Comparison of ENCODE assay signal across 8 cellular contexts in the genomic region with DNA sequence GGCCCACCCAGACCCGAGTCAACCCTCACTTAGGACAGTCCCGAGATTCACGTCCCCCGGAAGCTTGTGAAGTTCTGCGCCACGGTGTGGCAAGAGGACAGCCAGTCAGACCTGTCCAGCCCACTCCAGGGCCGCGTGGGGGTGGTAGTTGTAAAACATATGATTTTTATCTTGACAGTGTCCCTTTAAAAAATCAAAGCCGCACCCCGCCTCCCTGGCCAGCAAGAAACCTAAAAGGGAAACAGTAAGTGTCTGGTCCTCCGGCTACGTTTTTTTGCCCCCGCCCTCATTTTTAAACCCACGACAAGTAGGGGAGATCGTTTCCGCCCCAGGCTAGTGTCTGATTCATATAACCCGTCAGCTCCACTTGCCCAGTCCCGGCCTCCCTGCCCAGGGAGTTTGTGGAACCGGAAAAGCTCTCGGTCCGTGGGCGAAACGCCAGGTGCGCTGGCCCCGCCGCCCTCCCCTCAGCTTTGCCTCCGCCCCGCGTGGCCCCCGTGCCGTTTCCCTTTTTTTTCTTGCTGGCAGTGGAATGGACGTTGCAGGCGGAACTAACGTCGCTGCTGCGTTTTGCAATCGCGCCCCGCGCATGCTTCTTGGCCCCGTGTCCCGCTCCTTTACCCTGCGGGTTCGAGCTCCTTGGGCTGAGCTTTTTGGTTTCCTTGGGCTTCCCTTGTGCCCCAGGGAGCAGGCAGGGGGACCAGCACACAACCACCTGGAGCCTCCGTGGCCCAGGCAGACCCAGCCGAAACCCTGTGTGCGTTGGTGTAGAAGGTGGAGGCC. TPM values are rescaled to one million over a fixed set of nuclear protein-coding genes. Genes with fewer than 3 reads are reported as not detected.
A peak's percentile ranks its signal among the peaks of the same experiment; 100 is the strongest.
DNase-seq lines count a peak whose midpoint lies in the region; ATAC-seq, FAIRE-seq and TF ChIP-seq lines count a peak whose summit lies in the region.

No MANE protein-coding gene starts in this region.

- intact Hi-C loops in adrenal gland (cut with DNase I) = loop anchor here in 1 of 2 donors (5.0 kb wide), 1 partner anchor 53 kb away; no protein-coding TSS in a partner anchor
- intact Hi-C loops in kidney (cut with DNase I) = no loop called here

- H3K27me3 ChIP-seq in adrenal gland = no peaks in the 10 kb centered on the region
- H3K27me3 ChIP-seq in stomach smooth muscle (ENCODE audit: control insufficient read depth in 1 of 2, insufficient read depth in 2 of 2, low read length in 2 of 2) = no peaks in the 10 kb centered on the region

- H3K27ac ChIP-seq in adrenal gland = peak overlapping the region in 3 of 5 donors; percentile 46 to 84 (median 77)
- H3K27ac ChIP-seq in kidney (ENCODE audit: low read depth in 2 of 2, low read length in 2 of 2) = peak overlapping the region; percentile 64 to 88
- H3K27ac ChIP-seq in stomach smooth muscle (ENCODE audit: low read length) = peak overlapping the region; percentile 37

- H3K4me3 ChIP-seq in LNCaP clone FGC (ENCODE audit: low read depth, low read length) (peak overlapping the region; percentile 75), adrenal gland (peak overlapping the region in 1 of 4 donors; percentile 33), kidney (ENCODE audit: low read length in 2 of 2) (peak overlapping the region; percentile 12 to 52), stomach smooth muscle (ENCODE audit: low read length in 2 of 2) (peak overlapping the region in 1 of 2 donors; percentile 52)

- peak in 1 of 2 donors; percentile 12 for TF ChIP-seq POLR2A in adrenal gland (IDR thresholded peaks at IDR 0.05)

- TF ChIP-seq CTCF in LNCaP clone FGC (IDR thresholded peaks at IDR 0.05; ENCODE audit: control insufficient read depth, extremely low read depth, insufficient read depth) (peak; percentile 26), adrenal gland (IDR thresholded peaks at IDR 0.05) (no peak), kidney (IDR thresholded peaks at IDR 0.05; ENCODE audit: borderline replicate concordance, extremely low read depth, insufficient read depth) (no peak)

- peaks cover 0 to 56% of the 10 kb centered on the region in 2 donors for H3K36me3 ChIP-seq in adrenal gland (replicated peaks in 1 of 2)
- H3K36me3 ChIP-seq in kidney (ENCODE audit: control insufficient read depth in 1 of 2, insufficient read depth in 2 of 2, low read length in 2 of 2) = peaks cover 3 to 4% of the 10 kb centered on the region in 2 donors
- H3K36me3 ChIP-seq in stomach smooth muscle (ENCODE audit: control insufficient read depth in 2 of 2, insufficient read depth in 2 of 2, low read length in 2 of 2) = peaks cover 20 to 26% of the 10 kb centered on the region in 2 donors

- H3K9ac ChIP-seq in kidney (ENCODE audit: low read length in 2 of 2) (peak overlapping the region in 1 of 2 donors; percentile 51), stomach smooth muscle (ENCODE audit: low read length in 2 of 2) (peak overlapping the region in 1 of 2 donors; percentile 15)

- H3K4me1 ChIP-seq in adrenal gland (replicated peaks in 1 of 2) = peaks cover 24 to 34% of the 10 kb centered on the region in 2 donors
- H3K4me1 ChIP-seq in kidney (ENCODE audit: control insufficient read depth in 1 of 2, insufficient read depth in 1 of 2, low read depth in 1 of 2, low read length in 2 of 2) = peaks cover 12 to 16% of the 10 kb centered on the region in 2 donors
- H3K4me1 ChIP-seq in stomach smooth muscle (ENCODE audit: control insufficient read depth, insufficient read depth, low read length) = peaks cover 5% of the 10 kb centered on the region

- no peak for FAIRE-seq in kidney (lab: Jason Lieb, UNC)

- H3K9me3 ChIP-seq in adrenal gland (replicated peaks in 1 of 3) (no peaks in the 10 kb centered on the region), kidney (ENCODE audit: control insufficient read depth in 1 of 2, low read length in 2 of 2) (no peaks in the 10 kb centered on the region), stomach smooth muscle (ENCODE audit: control insufficient read depth in 2 of 2, low read length in 2 of 2) (no peaks in the 10 kb centered on the region)

- ATAC-seq in GM21447 (IDR thresholded peaks at IDR 0.05; ENCODE audit: unreplicated experiment) = no peak

- 58 to 80% (median 75%) methylated on average over 41 to 47 of the region's 47 CpGs for WGBS in adrenal gland, 4 donors

- peak; percentile 77 for DNase-seq in LNCaP clone FGC (ENCODE audit: low read depth)
- DNase-seq in adrenal gland = peak; percentile 62 to 84 (median 73)
- DNase-seq in kidney = peak; percentile 92
- no peak for DNase-seq in A172 (ENCODE audit: low spot score)
- no peak for DNase-seq in NK-92 treated with Interleukin-12 subunit alpha and Interleukin-12 subunit beta, amount 100 ng/mL, for 24 hours (lab: John Stamatoyannopoulos, UW)
- no peak for DNase-seq in NCI-H187 treated with DMSO at 0.1 percent for 48 hours (lab: John Stamatoyannopoulos, UW)

RNA-seq across cellular contexts. Expression of a gene that starts 13.3 kb away (rescaled TPM):
- 10 to 100 TPM; 45.4 to 99.3 (median 53.9) TPM for total RNA-seq in adrenal gland
- 10 to 100 TPM; 16.3 to 36.2 (median 28.1) TPM for polyA plus RNA-seq in adrenal gland
- total RNA-seq in kidney = 30.6 TPM
- polyA plus RNA-seq in kidney (ENCODE audit: insufficient read depth, low read depth, low replicate concordance) = 69.4 TPM
- 52.4 and 64.6 TPM in 2 replicates for total RNA-seq in A172 (2014; rRNA removed; shearing (Covaris generic))

RNA-seq across cellular contexts. Expression of a gene that starts 54.0 kb away (rescaled TPM):
- total RNA-seq in adrenal gland (10 to 100 TPM; 12.3 to 34.4 (median 18.8) TPM), kidney (27.6 TPM)
- polyA plus RNA-seq in adrenal gland (100 to 1,000 TPM in 1 of 3 donors, 10 to 100 TPM in 1, 1 to 10 TPM in 1; 7.2 to 118 (median 52.8) TPM), kidney (ENCODE audit: insufficient read depth, low read depth, low replicate concordance) (20.7 TPM)
- total RNA-seq in A172 (2014; rRNA removed; shearing (Covaris generic)) = 12.0 and 19.6 TPM in 2 replicates

RNA-seq across cellular contexts. Expression of a gene that starts 54.3 kb away (rescaled TPM):
- 1 to 10 TPM in 6 of 8 donors, under 1 TPM in 2; 0.30 to 3.3 (median 1.1) TPM for total RNA-seq in adrenal gland
- polyA plus RNA-seq in adrenal gland = 1 to 10 TPM; 1.9 to 2.7 (median 2.3) TPM
- total RNA-seq in kidney = 1.8 TPM
- polyA plus RNA-seq in kidney (ENCODE audit: insufficient read depth, low read depth, low replicate concordance) = 4.0 TPM
- total RNA-seq in A172 (2014; rRNA removed; shearing (Covaris generic)) = 1.7 and 5.2 TPM in 2 replicates

RNA-seq across cellular contexts. Expression of a gene that starts 55.4 kb away (rescaled TPM):
- 10 to 100 TPM; 52.7 to 94.1 (median 75.1) TPM for total RNA-seq in adrenal gland
- 10 to 100 TPM; 23.3 to 35.6 (median 27.3) TPM for polyA plus RNA-seq in adrenal gland
- total RNA-seq in kidney = 90.8 TPM
- 19.7 TPM for polyA plus RNA-seq in kidney (ENCODE audit: insufficient read depth, low read depth, low replicate concordance)
- 28.0 and 28.2 TPM in 2 replicates for total RNA-seq in A172 (2014; rRNA removed; shearing (Covaris generic))

Comparison
In these comparisons a context has a peak if more than half of its experiments do, and no peak if none do; other contexts are left out.
1. DNase-seq: peak in LNCaP clone FGC (single experiment), adrenal gland (7 of 7) and kidney (single experiment); none in A172 (single experiment), NK-92 treated with Interleukin-12 subunit alpha and Interleukin-12 subunit beta, amount 100 ng/mL, for 24 hours (single experiment) and NCI-H187 treated with DMSO at 0.1 percent for 48 hours (single experiment).
2. Peak in every context shown above with its lines, with median percentiles within 50 percentile points of each other: H3K27ac ChIP-seq.